In genomic region chr20:62142252-62143117, GRCh38 we compare ENCODE assay signal across 8 cellular contexts. TPM values are rescaled to one million over a fixed set of nuclear protein-coding genes. Genes with fewer than 3 reads are reported as not detected.
DNase-seq lines count a peak whose midpoint lies in the region; ATAC-seq and TF ChIP-seq lines count a peak whose summit lies in the region.

No MANE protein-coding gene starts in this region.

- 1% methylated on average over 42 to 81 of the region's 81 CpGs for WGBS in endodermal cell (ENCODE audit: insufficient coverage in 1 of 2, insufficient read length in 1 of 2), 2 experiments

- H3K9ac ChIP-seq in endodermal cell (ENCODE audit: extremely low read depth, low read length, poor library complexity, severe bottlenecking), result peak overlapping the region; percentile 73

- H3K27me3 ChIP-seq in endodermal cell (ENCODE audit: control insufficient read depth, insufficient read depth, low read length, poor library complexity, severe bottlenecking), result no peaks in the 10 kb centered on the region

- H3K27ac ChIP-seq in endodermal cell (ENCODE audit: low read depth, low read length), result peak overlapping the region; percentile 61

- H3K9me3 Mint-ChIP-seq in endodermal cell, result no peaks in the 10 kb centered on the region
- H3K9me3 Mint-ChIP-seq in natural killer cell treated with Interleukin-12 subunit alpha and Interleukin-12 subunit beta and Interleukin-15 and Interleukin-18, amount 100 ng/mL, for 72 hours, result no peaks in the 10 kb centered on the region

- TF ChIP-seq CTCF in endodermal cell (conservative IDR thresholded peaks at IDR 0.05), result no peak
- no peak for TF ChIP-seq CTCF in omental fat pad (IDR thresholded peaks at IDR 0.05)

- peaks cover 14% of the 10 kb centered on the region for H3K4me1 ChIP-seq in endodermal cell (ENCODE audit: control insufficient read depth, insufficient read depth, low read length)

- peaks cover 27% of the 10 kb centered on the region for H3K4me1 Mint-ChIP-seq in endodermal cell
- peaks cover 45 to 50% of the 10 kb centered on the region in 2 donors for H3K4me1 Mint-ChIP-seq in natural killer cell treated with Interleukin-12 subunit alpha and Interleukin-12 subunit beta and Interleukin-15 and Interleukin-18, amount 100 ng/mL, for 72 hours (ENCODE audit: low read depth in 2 of 2)

- peaks cover 56% of the 10 kb centered on the region for H3K36me3 ChIP-seq in endodermal cell (ENCODE audit: control insufficient read depth, insufficient read depth, low read length)

- no peaks in the 10 kb centered on the region for H3K9me3 ChIP-seq in endodermal cell (ENCODE audit: control insufficient read depth, low read length)

- ATAC-seq in HG02870 (IDR thresholded peaks at IDR 0.05; ENCODE audit: unreplicated experiment) (peak; percentile 10), GM18858 (IDR thresholded peaks at IDR 0.05; ENCODE audit: unreplicated experiment) (no peak), omental fat pad (ENCODE audit: low FRiP score) (no peak)
- peak; percentile 4 to 15 for ATAC-seq in natural killer cell treated with Interleukin-12 subunit alpha and Interleukin-12 subunit beta and Interleukin-15 and Interleukin-18, amount 100 ng/mL, for 72 hours

- H3K4me3 ChIP-seq in endodermal cell (ENCODE audit: low read length), result peak overlapping the region; percentile 86

- peaks cover 47% of the 10 kb centered on the region for H3K36me3 Mint-ChIP-seq in endodermal cell (ENCODE audit: low read depth)
- peaks cover 8% of the 10 kb centered on the region for H3K36me3 Mint-ChIP-seq in natural killer cell treated with Interleukin-12 subunit alpha and Interleukin-12 subunit beta and Interleukin-15 and Interleukin-18, amount 100 ng/mL, for 72 hours

- H3K4me3 Mint-ChIP-seq in endodermal cell, result peak overlapping the region; percentile 85
- H3K4me3 Mint-ChIP-seq in natural killer cell treated with Interleukin-12 subunit alpha and Interleukin-12 subunit beta and Interleukin-15 and Interleukin-18, amount 100 ng/mL, for 72 hours, result peak overlapping the region; percentile 90

- H3K27me3 Mint-ChIP-seq in endodermal cell (ENCODE audit: insufficient read depth), result no peaks in the 10 kb centered on the region
- H3K27me3 Mint-ChIP-seq in natural killer cell treated with Interleukin-12 subunit alpha and Interleukin-12 subunit beta and Interleukin-15 and Interleukin-18, amount 100 ng/mL, for 72 hours, result no peaks in the 10 kb centered on the region

- peak overlapping the region; percentile 94 for H3K27ac Mint-ChIP-seq in endodermal cell
- peak overlapping the region; percentile 85 to 90 for H3K27ac Mint-ChIP-seq in natural killer cell treated with Interleukin-12 subunit alpha and Interleukin-12 subunit beta and Interleukin-15 and Interleukin-18, amount 100 ng/mL, for 72 hours

- DNase-seq in NCI-H748 (lab: John Stamatoyannopoulos, UW; ENCODE audit: unreplicated experiment) (peak; percentile 24), NCI-H748 treated with DMSO at 0.1 percent for 48 hours (lab: John Stamatoyannopoulos, UW) (no peak), RPMI8226 (peak; percentile 15), endodermal cell (peak; percentile 63), omental fat pad (ENCODE audit: low spot score) (no peak)
- no peak for DNase-seq in natural killer cell treated with Interleukin-12 subunit alpha and Interleukin-12 subunit beta and Interleukin-15 and Interleukin-18, amount 100 ng/mL, for 72 hours (ENCODE audit: low spot score)

RNA-seq across cellular contexts. Expression of gene PSMA7, which starts 0.7 kb away (rescaled TPM):
- total RNA-seq in endodermal cell (100 to 1,000 TPM; 279 to 280 TPM), omental fat pad (100 to 1,000 TPM; 345 to 725 (median 409) TPM)
- 253 TPM for polyA plus RNA-seq in endodermal cell (2013, experiment 1 of 2)
- 256 TPM for polyA plus RNA-seq in endodermal cell (2013, experiment 2 of 2)
- 100 to 1,000 TPM; 284 to 315 TPM for total RNA-seq in natural killer cell treated with Interleukin-12 subunit alpha and Interleukin-12 subunit beta and Interleukin-15 and Interleukin-18, amount 100 ng/mL, for 72 hours

RNA-seq across cellular contexts. Expression of gene SS18L1, which starts 1.1 kb away (rescaled TPM):
- total RNA-seq in endodermal cell (10 to 100 TPM; 23.2 to 28.8 TPM), omental fat pad (10 to 100 TPM; 10.3 to 23.4 (median 12.3) TPM)
- 26.8 TPM for polyA plus RNA-seq in endodermal cell (2013, experiment 1 of 2)
- polyA plus RNA-seq in endodermal cell (2013, experiment 2 of 2), result 25.7 TPM
- total RNA-seq in natural killer cell treated with Interleukin-12 subunit alpha and Interleukin-12 subunit beta and Interleukin-15 and Interleukin-18, amount 100 ng/mL, for 72 hours, result 10 to 100 TPM; 21.2 to 45.0 TPM

RNA-seq across cellular contexts. Expression of gene LSM14B, which starts 20.2 kb away (rescaled TPM):
- 10 to 100 TPM; 89.1 to 91.1 TPM for total RNA-seq in endodermal cell
- polyA plus RNA-seq in endodermal cell (2013, experiment 1 of 2), result 74.6 TPM
- 61.5 TPM for polyA plus RNA-seq in endodermal cell (2013, experiment 2 of 2)
- total RNA-seq in natural killer cell treated with Interleukin-12 subunit alpha and Interleukin-12 subunit beta and Interleukin-15 and Interleukin-18, amount 100 ng/mL, for 72 hours, result 10 to 100 TPM; 25.8 to 32.7 TPM
- total RNA-seq in omental fat pad, result 10 to 100 TPM; 13.1 to 23.8 (median 16.0) TPM

RNA-seq across cellular contexts. Expression of gene MTG2, which starts 40.3 kb away (rescaled TPM):
- total RNA-seq in endodermal cell, result 10 to 100 TPM; 28.2 to 29.6 TPM
- 23.8 TPM for polyA plus RNA-seq in endodermal cell (2013, experiment 1 of 2)
- 21.6 TPM for polyA plus RNA-seq in endodermal cell (2013, experiment 2 of 2)
- 10 to 100 TPM; 39.3 to 57.9 TPM for total RNA-seq in natural killer cell treated with Interleukin-12 subunit alpha and Interleukin-12 subunit beta and Interleukin-15 and Interleukin-18, amount 100 ng/mL, for 72 hours
- 10 to 100 TPM; 19.3 to 32.5 (median 26.3) TPM for total RNA-seq in omental fat pad

Comparison
In these comparisons a context has a peak if more than half of its experiments do, and no peak if none do; other contexts are left out.
1. DNase-seq: peak in NCI-H748 (single experiment), RPMI8226 (single experiment) and endodermal cell (single experiment); none in NCI-H748 treated with DMSO at 0.1 percent for 48 hours (single experiment), natural killer cell treated with Interleukin-12 subunit alpha and Interleukin-12 subunit beta and Interleukin-15 and Interleukin-18, amount 100 ng/mL, for 72 hours (single experiment) and omental fat pad (single experiment).
2. ATAC-seq: peak in HG02870 (single experiment) and natural killer cell treated with Interleukin-12 subunit alpha and Interleukin-12 subunit beta and Interleukin-15 and Interleukin-18, amount 100 ng/mL, for 72 hours (2 of 2); none in GM18858 (single experiment) and omental fat pad (single experiment).